ENCODE assay signal across 21 cellular contexts in genomic region chr14:83395321-83395720, GRCh38.
"Had no signal": no experiment of that assay in that cellular context is flagged by ENCODE, and none has a peak within 500 bp of the region (broad histone marks: within the 10 kb centered on the region; RNA-seq: fewer than 3 reads in every experiment).

No MANE protein-coding gene starts in this region.

- H3K27me3 ChIP-seq: ovary, right atrium auricular region, right lobe of liver, testis, thyroid gland, transverse colon, upper lobe of left lung had no signal

- H3K4me3 ChIP-seq: left ventricle myocardium inferior, lung, ovary, right atrium auricular region, right lobe of liver, smooth muscle cell, testis, thyroid gland, transverse colon, upper lobe of left lung had no signal

- DNase-seq: hypothalamus; islet precursor cell; left ventricle myocardium inferior; naive B cell; natural killer cell; nephron progenitor cell; ovary; right lobe of liver; stimulated activated CD4-positive, alpha-beta T cell treated with anti-CD3 and anti-CD28 coated beads, Interleukin-1b, Interleukin-23, amount 100 ng/mL, for 48 hours; stimulated activated CD4-positive, alpha-beta T cell treated with anti-CD3 and anti-CD28 coated beads, Interleukin-2, amount 100 ng/mL, for 48 hours; stimulated activated CD4-positive, alpha-beta T cell treated with anti-CD3 and anti-CD28 coated beads, Interleukin-4, amount 100 ng/mL, for 4 hours; stimulated activated CD8-positive, alpha-beta memory T cell treated with anti-CD3 and anti-CD28 coated beads, Interleukin-4, amount 100 ng/mL, for 48 hours; stimulated activated naive CD4-positive, alpha-beta T cell treated with Interleukin-2 at 50 U/mL for 16 hours; stimulated activated naive CD8-positive, alpha-beta T cell treated with anti-CD3 and anti-CD28 coated beads, Interleukin-15, amount 100 ng/mL, for 72 hours; testis; thyroid gland; transverse colon; upper lobe of left lung had no signal

- H3K4me2 ChIP-seq: smooth muscle cell had no signal

- H3K27ac ChIP-seq: left ventricle myocardium inferior, ovary, right atrium auricular region, right lobe of liver, testis, thyroid gland, transverse colon, upper lobe of left lung had no signal

- H3K36me3 ChIP-seq: left ventricle myocardium inferior, ovary, right atrium auricular region, right lobe of liver, thyroid gland, transverse colon, upper lobe of left lung had no signal

- H3K4me1 ChIP-seq: left ventricle myocardium inferior, right atrium auricular region, right lobe of liver, testis, thyroid gland, transverse colon, upper lobe of left lung had no signal

- H3K9me3 ChIP-seq: left ventricle myocardium inferior, ovary, right atrium auricular region, right lobe of liver, testis, thyroid gland, transverse colon, upper lobe of left lung had no signal
